15 cellular contexts compared by ENCODE assay signal in the genomic region with DNA sequence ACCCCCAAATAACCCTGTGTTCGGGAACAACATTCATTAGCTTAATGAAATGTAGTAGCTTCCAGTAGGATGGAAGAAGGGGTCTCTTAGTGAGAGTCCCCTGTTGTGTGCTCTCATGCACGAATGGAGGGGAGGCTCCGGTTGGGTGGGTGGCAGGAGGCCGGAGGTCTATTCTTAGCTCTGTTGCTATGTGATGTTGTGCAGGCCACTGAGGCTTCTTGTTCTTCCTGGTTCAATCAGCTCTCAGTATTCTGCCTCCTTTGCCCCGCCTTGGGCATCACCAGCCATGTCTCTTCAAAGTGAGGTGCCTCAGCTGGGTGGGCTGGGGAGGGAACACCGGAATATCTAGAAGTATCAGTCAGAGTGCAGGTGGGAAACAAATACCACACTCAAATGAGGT. TPM values are rescaled to one million over a fixed set of nuclear protein-coding genes. Genes with fewer than 3 reads are reported as not detected.
"Had no signal": no experiment of that assay in that cellular context is flagged by ENCODE, and none has a peak within 500 bp of the region (broad histone marks: within the 10 kb centered on the region; RNA-seq: fewer than 3 reads in every experiment).

No MANE protein-coding gene starts in this region.

- H3K27ac Mint-ChIP-seq: activated CD4-positive, alpha-beta memory T cell treated with anti-CD3 and anti-CD28 coated beads for 36 hours; activated CD4-positive, alpha-beta T cell treated with anti-CD3 and anti-CD28 coated beads for 36 hours; activated CD8-positive, alpha-beta memory T cell treated with anti-CD3 and anti-CD28 coated beads, Interleukin-2, amount 10 ng/mL, durations not matched to agents 7 days and 5 days; activated naive CD4-positive, alpha-beta T cell treated with anti-CD3 and anti-CD28 coated beads, Interleukin-2, amount 50 U/mL, for 24 hours; nephron progenitor cell had no signal

- DNase-seq: activated CD4-positive, alpha-beta memory T cell treated with anti-CD3 and anti-CD28 coated beads for 36 hours; activated CD4-positive, alpha-beta T cell treated with anti-CD3 and anti-CD28 coated beads for 36 hours; activated CD8-positive, alpha-beta memory T cell treated with anti-CD3 and anti-CD28 coated beads, Interleukin-2, amount 10 ng/mL, durations not matched to agents 7 days and 5 days; activated T-cell treated with anti-CD3 and anti-CD28 coated beads, Interleukin-2, amount 50 U/mL, for 1 hour; body of pancreas; erythroblast; nephron progenitor cell; psoas muscle; stimulated activated CD4-positive, alpha-beta T cell treated with anti-CD3 and anti-CD28 coated beads, Interleukin-12 subunit alpha, Interleukin-12 subunit beta, amount 100 ng/mL, for 4 hours; stimulated activated CD4-positive, alpha-beta T cell treated with anti-CD3 and anti-CD28 coated beads, Interleukin-2, amount 100 ng/mL, for 24 hours; T-helper 2 cell had no signal

- H3K36me3 ChIP-seq: gastroesophageal sphincter, thyroid gland had no signal

- H3K4me1 ChIP-seq: body of pancreas, psoas muscle had no signal

- H3K9me3 ChIP-seq: body of pancreas, gastroesophageal sphincter, psoas muscle, thyroid gland had no signal

- ATAC-seq: activated CD4-positive, alpha-beta T cell treated with anti-CD3 and anti-CD28 coated beads for 36 hours; activated CD8-positive, alpha-beta memory T cell treated with anti-CD3 and anti-CD28 coated beads, Interleukin-2, amount 10 ng/mL, durations not matched to agents 7 days and 5 days; body of pancreas; gastroesophageal sphincter; psoas muscle had no signal

- H3K4me3 Mint-ChIP-seq: activated CD4-positive, alpha-beta memory T cell treated with anti-CD3 and anti-CD28 coated beads for 36 hours; activated CD4-positive, alpha-beta T cell treated with anti-CD3 and anti-CD28 coated beads for 36 hours; activated CD8-positive, alpha-beta memory T cell treated with anti-CD3 and anti-CD28 coated beads, Interleukin-2, amount 10 ng/mL, durations not matched to agents 7 days and 5 days; activated naive CD4-positive, alpha-beta T cell treated with anti-CD3 and anti-CD28 coated beads, Interleukin-2, amount 50 U/mL, for 24 hours; nephron progenitor cell had no signal

- H3K4me3 ChIP-seq: body of pancreas, psoas muscle, thyroid gland had no signal

- H3K4me1 Mint-ChIP-seq: activated CD4-positive, alpha-beta T cell treated with anti-CD3 and anti-CD28 coated beads for 36 hours; activated CD8-positive, alpha-beta memory T cell treated with anti-CD3 and anti-CD28 coated beads, Interleukin-2, amount 10 ng/mL, durations not matched to agents 7 days and 5 days; activated naive CD4-positive, alpha-beta T cell treated with anti-CD3 and anti-CD28 coated beads, Interleukin-2, amount 50 U/mL, for 24 hours had no signal

- H3K9me3 Mint-ChIP-seq: activated CD4-positive, alpha-beta memory T cell treated with anti-CD3 and anti-CD28 coated beads for 36 hours; activated naive CD4-positive, alpha-beta T cell treated with anti-CD3 and anti-CD28 coated beads, Interleukin-2, amount 50 U/mL, for 24 hours; nephron progenitor cell had no signal

- H3K36me3 Mint-ChIP-seq: activated CD4-positive, alpha-beta memory T cell treated with anti-CD3 and anti-CD28 coated beads for 36 hours; activated CD8-positive, alpha-beta memory T cell treated with anti-CD3 and anti-CD28 coated beads, Interleukin-2, amount 10 ng/mL, durations not matched to agents 7 days and 5 days; activated naive CD4-positive, alpha-beta T cell treated with anti-CD3 and anti-CD28 coated beads, Interleukin-2, amount 50 U/mL, for 24 hours had no signal

- H3K27me3 ChIP-seq: body of pancreas, thyroid gland had no signal

- H3K27ac ChIP-seq: body of pancreas, gastroesophageal sphincter, psoas muscle, thyroid gland had no signal

RNA-seq across cellular contexts. Expression of a gene that starts 50.8 kb away (rescaled TPM):
- total RNA-seq: activated CD4-positive, alpha-beta memory T cell treated with anti-CD3 and anti-CD28 coated beads for 36 hours; activated CD4-positive, alpha-beta T cell treated with anti-CD3 and anti-CD28 coated beads for 36 hours; activated CD8-positive, alpha-beta memory T cell treated with anti-CD3 and anti-CD28 coated beads, Interleukin-2, amount 10 ng/mL, durations not matched to agents 7 days and 5 days; liver had no signal
